19 cellular contexts compared by ENCODE assay signal in the genomic region with DNA sequence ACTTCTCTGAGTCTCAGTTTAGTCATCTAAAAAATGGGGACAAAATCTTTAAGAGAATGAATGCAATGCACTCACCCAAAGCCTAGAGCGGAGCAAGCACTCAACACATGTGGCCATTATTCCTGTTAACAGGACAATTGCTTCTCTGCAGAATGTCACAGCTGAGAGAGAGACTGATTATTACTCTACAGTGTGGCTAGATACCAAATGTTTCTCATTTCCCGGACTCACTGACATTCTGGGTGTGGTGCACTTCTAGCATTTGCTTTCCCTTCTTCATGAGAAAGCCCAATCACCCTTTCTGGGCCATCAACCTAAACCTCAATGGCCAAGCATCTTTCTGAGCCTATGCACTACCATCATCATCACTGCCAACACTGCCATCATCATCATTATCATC.
"Had no signal": no experiment of that assay in that cellular context is flagged by ENCODE, and none has a peak within 500 bp of the region (broad histone marks: within the 10 kb centered on the region; RNA-seq: fewer than 3 reads in every experiment).

No MANE protein-coding gene starts in this region.

- H3K9me3 ChIP-seq: SK-N-SH had no signal

- DNase-seq: KBM-7, MV-4-11, NCI-H1048, NCI-H1105, NCI-H1417, NCI-H1436 treated with DMSO at 0.1 percent for 48 hours, NCI-H1694, NCI-H187 treated with DMSO at 0.1 percent for 48 hours, NCI-H2029 treated with DMSO at 0.1 percent for 48 hours, NCI-H2171 treated with DMSO at 0.1 percent for 48 hours, NCI-H524, NCI-H526 treated with DMSO at 0.1 percent for 48 hours, NCI-H748 treated with DMSO at 0.1 percent for 48 hours, PC-3, SHP77, SK-N-SH, SW 1271 had no signal

- ATAC-seq: Panc1, PC-3 had no signal

- H3K4me2 ChIP-seq: SK-N-SH had no signal

- H3K9ac ChIP-seq: SK-N-SH had no signal

- H3K27ac ChIP-seq: RWPE1 had no signal
